1 cellular context compared by ENCODE assay signal in the genomic region with DNA sequence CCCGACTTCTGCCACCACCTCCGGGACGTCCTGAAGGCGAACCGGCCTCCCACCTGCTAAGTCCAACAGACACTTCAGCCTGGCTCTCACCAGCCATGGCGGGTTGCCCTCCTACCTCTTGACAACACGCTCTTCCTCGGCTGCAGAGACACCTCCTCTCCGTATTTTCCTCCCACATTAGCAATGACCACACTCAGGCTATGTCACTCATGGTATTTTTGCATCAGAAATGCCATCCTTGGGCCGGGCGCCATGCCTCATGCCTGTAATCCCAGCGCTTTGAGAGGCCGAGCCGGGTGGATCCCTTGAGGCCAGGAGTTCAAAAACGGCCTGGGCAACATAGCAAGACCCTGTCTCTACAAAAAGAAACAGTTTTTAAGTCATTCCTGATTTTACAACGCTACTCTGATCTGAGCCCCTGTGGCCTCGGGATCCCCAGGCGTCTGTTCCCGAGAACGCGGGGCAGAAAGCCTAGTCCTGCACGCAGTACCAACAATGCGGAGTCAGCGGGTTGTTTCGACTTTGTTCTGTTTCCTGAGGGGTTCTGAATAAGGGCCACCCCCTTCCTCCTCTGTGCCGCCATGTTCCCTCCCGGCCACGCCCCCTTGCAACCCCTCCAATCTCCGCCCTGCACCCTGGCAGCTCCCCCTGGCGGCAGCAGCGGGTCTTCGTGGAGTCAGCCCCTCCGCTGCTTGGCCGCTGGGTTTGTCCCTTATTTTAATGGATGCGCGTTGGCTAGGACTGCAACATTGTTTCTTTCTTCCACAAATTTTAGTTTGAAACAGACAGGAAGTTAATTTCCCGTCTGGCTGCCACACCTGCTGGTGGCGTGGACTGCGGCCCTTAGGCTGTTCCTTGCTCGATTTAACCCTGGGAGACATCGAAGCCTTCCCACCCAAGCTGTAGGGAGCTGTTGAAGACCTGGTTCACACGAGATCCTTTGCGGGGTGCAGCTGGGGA.
TF ChIP-seq lines count a peak whose summit lies in the region.

No MANE protein-coding gene starts in this region.

TF ChIP-seq in HepG2, 621 proteins besides CTCF, POLR2A, EP300 and RAD21 (continued from another document and continues in another):
- TF ChIP-seq KLF6 (CRISPR knock-in tag; IDR thresholded peaks at IDR 0.05) (peak; percentile 75; the same call in 1 of the 2 replicates), ZNF101 (CRISPR knock-in tag; IDR thresholded peaks at IDR 0.05; ENCODE audit: borderline replicate concordance, low read depth) (no peak), RELA (CRISPR knock-in tag; IDR thresholded peaks at IDR 0.05) (no peak), MAF1 (CRISPR knock-in tag; IDR thresholded peaks at IDR 0.05; ENCODE audit: borderline replicate concordance) (no peak), HNF1B (CRISPR knock-in tag; IDR thresholded peaks at IDR 0.05) (peak; percentile 83), FOSL2 (CRISPR knock-in tag; IDR thresholded peaks at IDR 0.05) (peak; percentile 75), EHMT2 (IDR thresholded peaks at IDR 0.05; ENCODE audit: borderline replicate concordance, low read depth, low read length) (no peak), JARID2 (CRISPR knock-in tag; IDR thresholded peaks at IDR 0.05; ENCODE audit: insufficient replicate concordance) (no peak), KAT7 (CRISPR knock-in tag; IDR thresholded peaks at IDR 0.05; ENCODE audit: borderline replicate concordance) (peak; percentile 80; the same call in 1 of the 2 replicates), HBP1 (CRISPR knock-in tag; IDR thresholded peaks at IDR 0.05; ENCODE audit: low read depth) (peak; percentile 50; the same call in 1 of the 2 replicates), ZNF75D (CRISPR knock-in tag; IDR thresholded peaks at IDR 0.05; ENCODE audit: borderline replicate concordance) (0 out of 2 replicates have a peak, but pooled peaks have one; percentile 56), GABPB1 (CRISPR knock-in tag; IDR thresholded peaks at IDR 0.05) (peak; percentile 74), ZNF335 (CRISPR knock-in tag; IDR thresholded peaks at IDR 0.05) (peak; percentile 68; the same call in 1 of the 2 replicates), ZFP91 (CRISPR knock-in tag; IDR thresholded peaks at IDR 0.05; ENCODE audit: borderline replicate concordance) (peak; percentile 84), ZNF552 (CRISPR knock-in tag; IDR thresholded peaks at IDR 0.05; ENCODE audit: borderline replicate concordance) (no peak), ZBTB49 (CRISPR knock-in tag; IDR thresholded peaks at IDR 0.05; ENCODE audit: borderline replicate concordance) (no peak), POGZ (CRISPR knock-in tag; IDR thresholded peaks at IDR 0.05) (peak; percentile 73; the same call in 1 of the 2 replicates), ZNF788 (CRISPR knock-in tag; IDR thresholded peaks at IDR 0.05; ENCODE audit: borderline replicate concordance) (peak; percentile 85), ZSCAN30 (CRISPR knock-in tag; IDR thresholded peaks at IDR 0.05) (0 out of 2 replicates have a peak, but pooled peaks have one; percentile 59), THRA (CRISPR knock-in tag; IDR thresholded peaks at IDR 0.05; ENCODE audit: borderline replicate concordance) (peak; percentile 75), LCORL (IDR thresholded peaks at IDR 0.05) (no peak), LCORL (CRISPR knock-in tag; IDR thresholded peaks at IDR 0.05) (no peak), HMG20A (CRISPR knock-in tag; IDR thresholded peaks at IDR 0.05; ENCODE audit: borderline replicate concordance) (0 out of 2 replicates have a peak, but pooled peaks have one; percentile 24), HDAC1 (CRISPR knock-in tag; IDR thresholded peaks at IDR 0.05) (peak; percentile 42; the same call in 1 of the 2 replicates)
- TF ChIP-seq, protein P1, sequence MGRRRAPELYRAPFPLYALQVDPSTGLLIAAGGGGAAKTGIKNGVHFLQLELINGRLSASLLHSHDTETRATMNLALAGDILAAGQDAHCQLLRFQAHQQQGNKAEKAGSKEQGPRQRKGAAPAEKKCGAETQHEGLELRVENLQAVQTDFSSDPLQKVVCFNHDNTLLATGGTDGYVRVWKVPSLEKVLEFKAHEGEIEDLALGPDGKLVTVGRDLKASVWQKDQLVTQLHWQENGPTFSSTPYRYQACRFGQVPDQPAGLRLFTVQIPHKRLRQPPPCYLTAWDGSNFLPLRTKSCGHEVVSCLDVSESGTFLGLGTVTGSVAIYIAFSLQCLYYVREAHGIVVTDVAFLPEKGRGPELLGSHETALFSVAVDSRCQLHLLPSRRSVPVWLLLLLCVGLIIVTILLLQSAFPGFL (CRISPR knock-in tag; IDR thresholded peaks at IDR 0.05) = no peak
- TF ChIP-seq, protein P2, sequence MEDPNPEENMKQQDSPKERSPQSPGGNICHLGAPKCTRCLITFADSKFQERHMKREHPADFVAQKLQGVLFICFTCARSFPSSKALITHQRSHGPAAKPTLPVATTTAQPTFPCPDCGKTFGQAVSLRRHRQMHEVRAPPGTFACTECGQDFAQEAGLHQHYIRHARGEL (CRISPR knock-in tag; IDR thresholded peaks at IDR 0.05) = no peak
- TF ChIP-seq, protein P3, sequence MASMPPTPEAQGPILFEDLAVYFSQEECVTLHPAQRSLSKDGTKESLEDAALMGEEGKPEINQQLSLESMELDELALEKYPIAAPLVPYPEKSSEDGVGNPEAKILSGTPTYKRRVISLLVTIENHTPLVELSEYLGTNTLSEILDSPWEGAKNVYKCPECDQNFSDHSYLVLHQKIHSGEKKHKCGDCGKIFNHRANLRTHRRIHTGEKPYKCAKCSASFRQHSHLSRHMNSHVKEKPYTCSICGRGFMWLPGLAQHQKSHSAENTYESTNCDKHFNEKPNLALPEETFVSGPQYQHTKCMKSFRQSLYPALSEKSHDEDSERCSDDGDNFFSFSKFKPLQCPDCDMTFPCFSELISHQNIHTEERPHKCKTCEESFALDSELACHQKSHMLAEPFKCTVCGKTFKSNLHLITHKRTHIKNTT (CRISPR knock-in tag; IDR thresholded peaks at IDR 0.05) = no peak
- TF ChIP-seq, protein P4, sequence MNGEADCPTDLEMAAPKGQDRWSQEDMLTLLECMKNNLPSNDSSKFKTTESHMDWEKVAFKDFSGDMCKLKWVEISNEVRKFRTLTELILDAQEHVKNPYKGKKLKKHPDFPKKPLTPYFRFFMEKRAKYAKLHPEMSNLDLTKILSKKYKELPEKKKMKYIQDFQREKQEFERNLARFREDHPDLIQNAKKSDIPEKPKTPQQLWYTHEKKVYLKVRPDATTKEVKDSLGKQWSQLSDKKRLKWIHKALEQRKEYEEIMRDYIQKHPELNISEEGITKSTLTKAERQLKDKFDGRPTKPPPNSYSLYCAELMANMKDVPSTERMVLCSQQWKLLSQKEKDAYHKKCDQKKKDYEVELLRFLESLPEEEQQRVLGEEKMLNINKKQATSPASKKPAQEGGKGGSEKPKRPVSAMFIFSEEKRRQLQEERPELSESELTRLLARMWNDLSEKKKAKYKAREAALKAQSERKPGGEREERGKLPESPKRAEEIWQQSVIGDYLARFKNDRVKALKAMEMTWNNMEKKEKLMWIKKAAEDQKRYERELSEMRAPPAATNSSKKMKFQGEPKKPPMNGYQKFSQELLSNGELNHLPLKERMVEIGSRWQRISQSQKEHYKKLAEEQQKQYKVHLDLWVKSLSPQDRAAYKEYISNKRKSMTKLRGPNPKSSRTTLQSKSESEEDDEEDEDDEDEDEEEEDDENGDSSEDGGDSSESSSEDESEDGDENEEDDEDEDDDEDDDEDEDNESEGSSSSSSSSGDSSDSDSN (CRISPR knock-in tag; IDR thresholded peaks at IDR 0.05) = peak; percentile 72
- TF ChIP-seq, protein P5, sequence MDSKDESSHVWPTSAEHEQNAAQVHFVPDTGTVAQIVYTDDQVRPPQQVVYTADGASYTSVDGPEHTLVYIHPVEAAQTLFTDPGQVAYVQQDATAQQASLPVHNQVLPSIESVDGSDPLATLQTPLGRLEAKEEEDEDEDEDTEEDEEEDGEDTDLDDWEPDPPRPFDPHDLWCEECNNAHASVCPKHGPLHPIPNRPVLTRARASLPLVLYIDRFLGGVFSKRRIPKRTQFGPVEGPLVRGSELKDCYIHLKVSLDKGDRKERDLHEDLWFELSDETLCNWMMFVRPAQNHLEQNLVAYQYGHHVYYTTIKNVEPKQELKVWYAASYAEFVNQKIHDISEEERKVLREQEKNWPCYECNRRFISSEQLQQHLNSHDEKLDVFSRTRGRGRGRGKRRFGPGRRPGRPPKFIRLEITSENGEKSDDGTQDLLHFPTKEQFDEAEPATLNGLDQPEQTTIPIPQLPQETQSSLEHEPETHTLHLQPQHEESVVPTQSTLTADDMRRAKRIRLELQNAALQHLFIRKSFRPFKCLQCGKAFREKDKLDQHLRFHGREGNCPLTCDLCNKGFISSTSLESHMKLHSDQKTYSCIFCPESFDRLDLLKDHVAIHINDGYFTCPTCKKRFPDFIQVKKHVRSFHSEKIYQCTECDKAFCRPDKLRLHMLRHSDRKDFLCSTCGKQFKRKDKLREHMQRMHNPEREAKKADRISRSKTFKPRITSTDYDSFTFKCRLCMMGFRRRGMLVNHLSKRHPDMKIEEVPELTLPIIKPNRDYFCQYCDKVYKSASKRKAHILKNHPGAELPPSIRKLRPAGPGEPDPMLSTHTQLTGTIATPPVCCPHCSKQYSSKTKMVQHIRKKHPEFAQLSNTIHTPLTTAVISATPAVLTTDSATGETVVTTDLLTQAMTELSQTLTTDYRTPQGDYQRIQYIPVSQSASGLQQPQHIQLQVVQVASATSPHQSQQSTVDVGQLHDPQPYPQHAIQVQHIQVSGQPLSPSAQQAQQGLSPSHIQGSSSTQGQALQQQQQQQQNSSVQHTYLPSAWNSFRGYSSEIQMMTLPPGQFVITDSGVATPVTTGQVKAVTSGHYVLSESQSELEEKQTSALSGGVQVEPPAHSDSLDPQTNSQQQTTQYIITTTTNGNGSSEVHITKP (CRISPR knock-in tag; IDR thresholded peaks at IDR 0.05; ENCODE audit: low read depth) = 0 out of 2 replicates have a peak, but pooled peaks have one; percentile 43
- TF ChIP-seq, protein P6, sequence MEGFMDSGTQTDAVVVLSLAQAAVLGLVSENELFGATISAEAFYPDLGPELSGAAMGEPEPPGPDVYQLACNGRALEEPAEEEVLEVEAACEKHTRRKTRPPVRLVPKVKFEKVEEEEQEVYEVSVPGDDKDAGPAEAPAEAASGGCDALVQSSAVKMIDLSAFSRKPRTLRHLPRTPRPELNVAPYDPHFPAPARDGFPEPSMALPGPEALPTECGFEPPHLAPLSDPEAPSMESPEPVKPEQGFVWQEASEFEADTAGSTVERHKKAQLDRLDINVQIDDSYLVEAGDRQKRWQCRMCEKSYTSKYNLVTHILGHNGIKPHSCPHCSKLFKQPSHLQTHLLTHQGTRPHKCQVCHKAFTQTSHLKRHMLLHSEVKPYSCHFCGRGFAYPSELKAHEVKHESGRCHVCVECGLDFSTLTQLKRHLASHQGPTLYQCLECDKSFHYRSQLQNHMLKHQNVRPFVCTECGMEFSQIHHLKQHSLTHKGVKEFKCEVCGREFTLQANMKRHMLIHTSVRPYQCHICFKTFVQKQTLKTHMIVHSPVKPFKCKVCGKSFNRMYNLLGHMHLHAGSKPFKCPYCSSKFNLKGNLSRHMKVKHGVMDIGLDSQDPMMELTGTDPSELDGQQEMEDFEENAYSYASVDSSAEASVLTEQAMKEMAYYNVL (CRISPR knock-in tag; IDR thresholded peaks at IDR 0.05; ENCODE audit: borderline replicate concordance) = peak; percentile 61; the same call in 1 of the 2 replicates
